Comparison of ENCODE assay signal across 1 cellular context in genomic region chr17:7841622-7842379, GRCh38.
TF ChIP-seq lines count a peak whose summit lies in the region.

No MANE protein-coding gene starts in this region.

TF ChIP-seq in PFSK-1, 5 proteins besides CTCF, POLR2A, EP300 and RAD21:
- TF ChIP-seq TAF1 (IDR thresholded peaks at IDR 0.05; ENCODE audit: borderline replicate concordance, insufficient read depth, low read length) (no peak), POLR2AphosphoS5 (IDR thresholded peaks at IDR 0.05; ENCODE audit: low read depth, low read length) (peak; percentile 34), FOXP2 (optimal IDR thresholded peaks at IDR 0.05; ENCODE audit: borderline replicate concordance, extremely low read depth, extremely low read length, insufficient read depth) (no peak), SIN3A (IDR thresholded peaks at IDR 0.05; ENCODE audit: borderline replicate concordance, insufficient read depth, low read length) (peak; percentile 76; the same call in 1 of the 2 replicates)
- TF ChIP-seq, protein P1, sequence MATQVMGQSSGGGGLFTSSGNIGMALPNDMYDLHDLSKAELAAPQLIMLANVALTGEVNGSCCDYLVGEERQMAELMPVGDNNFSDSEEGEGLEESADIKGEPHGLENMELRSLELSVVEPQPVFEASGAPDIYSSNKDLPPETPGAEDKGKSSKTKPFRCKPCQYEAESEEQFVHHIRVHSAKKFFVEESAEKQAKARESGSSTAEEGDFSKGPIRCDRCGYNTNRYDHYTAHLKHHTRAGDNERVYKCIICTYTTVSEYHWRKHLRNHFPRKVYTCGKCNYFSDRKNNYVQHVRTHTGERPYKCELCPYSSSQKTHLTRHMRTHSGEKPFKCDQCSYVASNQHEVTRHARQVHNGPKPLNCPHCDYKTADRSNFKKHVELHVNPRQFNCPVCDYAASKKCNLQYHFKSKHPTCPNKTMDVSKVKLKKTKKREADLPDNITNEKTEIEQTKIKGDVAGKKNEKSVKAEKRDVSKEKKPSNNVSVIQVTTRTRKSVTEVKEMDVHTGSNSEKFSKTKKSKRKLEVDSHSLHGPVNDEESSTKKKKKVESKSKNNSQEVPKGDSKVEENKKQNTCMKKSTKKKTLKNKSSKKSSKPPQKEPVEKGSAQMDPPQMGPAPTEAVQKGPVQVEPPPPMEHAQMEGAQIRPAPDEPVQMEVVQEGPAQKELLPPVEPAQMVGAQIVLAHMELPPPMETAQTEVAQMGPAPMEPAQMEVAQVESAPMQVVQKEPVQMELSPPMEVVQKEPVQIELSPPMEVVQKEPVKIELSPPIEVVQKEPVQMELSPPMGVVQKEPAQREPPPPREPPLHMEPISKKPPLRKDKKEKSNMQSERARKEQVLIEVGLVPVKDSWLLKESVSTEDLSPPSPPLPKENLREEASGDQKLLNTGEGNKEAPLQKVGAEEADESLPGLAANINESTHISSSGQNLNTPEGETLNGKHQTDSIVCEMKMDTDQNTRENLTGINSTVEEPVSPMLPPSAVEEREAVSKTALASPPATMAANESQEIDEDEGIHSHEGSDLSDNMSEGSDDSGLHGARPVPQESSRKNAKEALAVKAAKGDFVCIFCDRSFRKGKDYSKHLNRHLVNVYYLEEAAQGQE (IDR thresholded peaks at IDR 0.05; ENCODE audit: insufficient read depth in 1 of 2, low read depth in 2 of 2, low read length in 2 of 2) = no peak
